Comparison of ENCODE assay signal across 8 cellular contexts in the genomic region with DNA sequence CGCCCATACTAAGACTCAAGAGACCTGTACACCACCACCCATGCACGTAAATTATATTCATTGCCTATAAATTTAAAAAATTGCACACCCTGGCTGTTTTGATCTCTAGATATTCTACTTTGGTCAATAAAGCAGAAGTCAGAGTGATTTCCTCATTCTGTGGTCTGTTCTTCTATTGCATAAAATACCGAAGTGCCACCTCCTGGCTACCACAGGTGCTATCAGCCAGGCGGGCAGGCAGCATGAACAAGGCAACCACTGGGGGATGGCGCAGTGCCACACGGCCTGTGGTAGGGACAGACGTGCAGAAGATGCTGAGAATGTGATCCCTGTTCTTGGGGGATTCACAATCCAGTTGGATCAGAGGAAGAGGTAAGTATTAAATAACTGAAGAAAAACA.
DNase-seq lines count a peak whose midpoint lies in the region; TF ChIP-seq lines count a peak whose summit lies in the region.

No MANE protein-coding gene starts in this region.

- H2AFZ ChIP-seq in osteoblast (ENCODE audit: low read length), result no peak overlapping the region

- peak; percentile 50 for TF ChIP-seq CTCF in WERI-Rb-1 (IDR thresholded peaks at IDR 0.05; ENCODE audit: low read depth, low read length)
- peak; percentile 10 for TF ChIP-seq CTCF in osteoblast (IDR thresholded peaks at IDR 0.05; ENCODE audit: extremely low read depth, low read depth, low read length)
- TF ChIP-seq CTCF in A673 (conservative IDR thresholded peaks at IDR 0.05; ENCODE audit: low read depth, low read length), result no peak

- POLR2A ChIA-PET in A673 (lab: Charles Lee; ENCODE audit: low non-redundant PET), result no interaction called here

- H3K4me3 ChIP-seq in WERI-Rb-1 (ENCODE audit: low read depth, low read length) (no peak overlapping the region), osteoblast (ENCODE audit: insufficient read depth, low read length) (no peak overlapping the region), A673 (ENCODE audit: low read depth, low read length, poor library complexity, severe bottlenecking) (no peak overlapping the region)

- CTCF ChIA-PET in A673 (lab: Charles Lee), result no interaction called here

- no peaks in the 10 kb centered on the region for H3K79me2 ChIP-seq in osteoblast (ENCODE audit: insufficient read depth, low read length)

- in situ Hi-C loops in T47D (cut with HindIII; ENCODE audit: low pct_unique_long_range_greater_than_20kb, low sequenced_read_pairs), result no loop called here

- intact Hi-C loops in A673 (cut with micrococcal nuclease; ENCODE audit: unreplicated experiment), result no loop called here

- no peaks in the 10 kb centered on the region for H3K36me3 ChIP-seq in WERI-Rb-1
- H3K36me3 ChIP-seq in osteoblast (ENCODE audit: insufficient read depth, low read length), result no peaks in the 10 kb centered on the region
- H3K36me3 ChIP-seq in A673 (ENCODE audit: insufficient read depth, low read length, poor library complexity, severe bottlenecking), result no peaks in the 10 kb centered on the region

- no peaks in the 10 kb centered on the region for H3K9me3 ChIP-seq in WERI-Rb-1 (ENCODE audit: severe bottlenecking)
- no peaks in the 10 kb centered on the region for H3K9me3 ChIP-seq in osteoblast (ENCODE audit: low read depth, low read length)
- no peaks in the 10 kb centered on the region for H3K9me3 ChIP-seq in A673 (ENCODE audit: low read depth, low read length, poor library complexity, severe bottlenecking)

- H3K4me1 ChIP-seq in osteoblast (ENCODE audit: insufficient read depth, low read length) (no peaks in the 10 kb centered on the region), A673 (ENCODE audit: insufficient read depth, low read length, poor library complexity, severe bottlenecking) (no peaks in the 10 kb centered on the region)

- DNase-seq in NCI-H1417 (lab: John Stamatoyannopoulos, UW) (peak; percentile 6 to 61 (median 25)), NCI-H1417 treated with DMSO at 0.1 percent for 48 hours (lab: John Stamatoyannopoulos, UW) (no peak), M059J (ENCODE audit: low read depth) (peak; percentile 72), WERI-Rb-1 (peak; percentile 62), T47D (ENCODE audit: low read depth in 1 of 2, low spot score in 1 of 2) (peak; percentile 46 to 81), osteoblast (ENCODE audit: insufficient read length, low spot score, missing footprints) (no peak), A673 (ENCODE audit: low spot score) (no peak), NCI-H187 (lab: John Stamatoyannopoulos, UW) (no peak)

- peak overlapping the region; percentile 73 for H3K27ac ChIP-seq in WERI-Rb-1
- H3K27ac ChIP-seq in osteoblast (ENCODE audit: low read depth, low read length), result no peak overlapping the region
- H3K27ac ChIP-seq in A673 (ENCODE audit: low read depth, low read length, poor library complexity, severe bottlenecking), result no peak overlapping the region

- BruUV-seq in A673 (replicated peaks; lab: Mats Ljungman, UMichigan), result no TSS peak

- H4K20me1 ChIP-seq in osteoblast (ENCODE audit: insufficient read depth, low read length), result no peaks in the 10 kb centered on the region

- H3K27me3 ChIP-seq in WERI-Rb-1 (ENCODE audit: insufficient read depth, low read depth, severe bottlenecking) (no peaks in the 10 kb centered on the region), osteoblast (ENCODE audit: insufficient read depth, low read length) (no peaks in the 10 kb centered on the region), A673 (replicated peaks; ENCODE audit: insufficient read depth, low read depth, low read length, poor library complexity) (no peaks in the 10 kb centered on the region)

- no peak overlapping the region for H3K4me2 ChIP-seq in osteoblast (ENCODE audit: insufficient read depth, low read length)

Comparison
In these comparisons a context has a peak if more than half of its experiments do, and no peak if none do; other contexts are left out.
1. DNase-seq: peak in NCI-H1417 (3 of 3), M059J (single experiment), WERI-Rb-1 (single experiment) and T47D (2 of 2); none in NCI-H1417 treated with DMSO at 0.1 percent for 48 hours (single experiment), osteoblast (single experiment), A673 (single experiment) and NCI-H187 (0 of 2).